In the genomic region with DNA sequence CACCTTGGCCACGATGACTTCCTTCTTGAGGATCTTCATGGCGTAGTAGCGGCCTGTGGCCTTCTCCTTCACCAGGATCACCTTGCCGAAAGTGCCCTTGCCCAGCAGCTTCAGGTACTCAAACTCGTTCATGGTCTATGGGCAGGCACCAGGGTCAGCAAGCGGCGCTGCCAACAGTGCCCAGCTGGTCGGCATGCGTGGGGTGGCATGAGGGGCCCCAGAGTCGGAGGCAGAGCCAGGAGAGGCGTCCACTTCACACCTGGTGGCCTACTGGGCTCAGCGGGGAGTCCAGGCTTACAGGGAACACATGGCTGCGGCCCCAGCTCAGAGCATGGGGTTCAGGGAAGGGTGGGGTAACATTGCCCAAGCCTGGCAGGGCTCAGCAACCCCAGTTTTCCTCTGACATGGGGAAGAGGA, we compare ENCODE assay signal across 24 cellular contexts.
"Had no signal": no experiment of that assay in that cellular context is flagged by ENCODE, and none has a peak within 500 bp of the region (broad histone marks: within the 10 kb centered on the region; RNA-seq: fewer than 3 reads in every experiment).

No MANE protein-coding gene starts in this region.

- H3K9ac ChIP-seq: parathyroid adenoma had no signal

- H3K9me3 ChIP-seq: gastrocnemius medialis, psoas muscle, suprapubic skin, vagina had no signal

- H3K4me1 Mint-ChIP-seq: endodermal cell; memory B cell; naive thymus-derived CD8-positive, alpha-beta T cell had no signal

- H3K9me3 Mint-ChIP-seq: memory B cell had no signal

- H3K4me3 Mint-ChIP-seq: dendritic cell treated with granulocyte-macrophage colony-stimulating factor and Interleukin-4, amounts not matched to agents 40 ng/mL and 50 ng/mL, for 4 days; endodermal cell; memory B cell; naive thymus-derived CD8-positive, alpha-beta T cell; nephron progenitor cell; stimulated activated naive B cell treated with anti-CD40 and anti-IgM and Interleukin-4, amounts not matched to agents 10 μg/mL and 1 μg/mL and 100 μg/mL, for 72 hours; stimulated activated naive CD8-positive, alpha-beta T cell treated with anti-CD3 and anti-CD28 coated beads, Interleukin-15, Interleukin-2, amounts not matched to agents 100 ng/mL and 50 ng/mL, for 24 hours had no signal

- H3K27me3 Mint-ChIP-seq: dendritic cell treated with granulocyte-macrophage colony-stimulating factor and Interleukin-4, amounts not matched to agents 40 ng/mL and 50 ng/mL, for 4 days; memory B cell; naive thymus-derived CD8-positive, alpha-beta T cell; stimulated activated naive B cell treated with anti-CD40 and anti-IgM and Interleukin-4, amounts not matched to agents 10 μg/mL and 1 μg/mL and 100 μg/mL, for 72 hours; stimulated activated naive CD8-positive, alpha-beta T cell treated with anti-CD3 and anti-CD28 coated beads, Interleukin-15, Interleukin-2, amounts not matched to agents 100 ng/mL and 50 ng/mL, for 24 hours had no signal

- H3K4me3 ChIP-seq: gastrocnemius medialis, lung, psoas muscle, skin epidermis, spleen, suprapubic skin, vagina had no signal

- H3K27ac ChIP-seq: epithelial cell of prostate, gastrocnemius medialis, parathyroid adenoma, psoas muscle, skin epidermis, spleen, suprapubic skin, vagina had no signal

- H3K27me3 ChIP-seq: gastrocnemius medialis, spleen, suprapubic skin, vagina had no signal

- ATAC-seq: right cardiac atrium had no signal

- H3K4me1 ChIP-seq: gastrocnemius medialis, parathyroid adenoma, psoas muscle had no signal

- H3K79me2 ChIP-seq: parathyroid adenoma had no signal

- DNase-seq: endodermal cell; foreskin fibroblast; gastrocnemius medialis; head of caudate nucleus; kidney; midbrain; naive thymus-derived CD8-positive, alpha-beta T cell; nephron progenitor cell; occipital lobe; psoas muscle; spleen; stimulated activated CD4-positive, alpha-beta T cell treated with anti-CD3 and anti-CD28 coated beads, Interleukin-4, amount 100 ng/mL, for 4 hours; stimulated activated naive B cell treated with anti-CD40 and anti-IgM and Interleukin-4, amounts not matched to agents 10 μg/mL and 1 μg/mL and 100 μg/mL, for 72 hours had no signal

- FAIRE-seq: colon, kidney had no signal

- H3K27ac Mint-ChIP-seq: dendritic cell treated with granulocyte-macrophage colony-stimulating factor and Interleukin-4, amounts not matched to agents 40 ng/mL and 50 ng/mL, for 4 days; endodermal cell; memory B cell; nephron progenitor cell; stimulated activated naive B cell treated with anti-CD40 and anti-IgM and Interleukin-4, amounts not matched to agents 10 μg/mL and 1 μg/mL and 100 μg/mL, for 72 hours; stimulated activated naive CD8-positive, alpha-beta T cell treated with anti-CD3 and anti-CD28 coated beads, Interleukin-15, Interleukin-2, amounts not matched to agents 100 ng/mL and 50 ng/mL, for 24 hours had no signal

- H2AFZ ChIP-seq: parathyroid adenoma had no signal
